ENCODE assay signal across 23 cellular contexts in the genomic region with DNA sequence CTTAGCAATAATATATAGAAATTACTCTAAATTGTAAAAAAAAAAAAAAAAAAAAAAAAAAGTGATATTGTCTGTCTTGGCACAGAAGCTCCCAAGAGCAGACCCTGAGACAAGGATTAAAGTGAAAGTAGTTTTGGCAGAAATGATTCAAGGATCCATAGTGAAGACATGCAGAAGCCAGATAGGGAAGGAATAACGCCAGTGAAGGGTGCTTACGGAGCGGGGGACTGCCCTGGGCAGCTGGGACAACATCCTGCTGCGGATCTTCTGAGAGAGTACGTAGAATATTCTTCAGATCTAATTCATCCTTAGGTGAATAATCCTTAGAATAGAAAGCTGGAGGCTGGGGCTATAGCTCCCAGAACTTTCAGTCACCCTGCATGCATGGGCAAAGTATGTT. TPM values are rescaled to one million over a fixed set of nuclear protein-coding genes. Genes with fewer than 3 reads are reported as not detected.
DNase-seq lines count a peak whose midpoint lies in the region; ATAC-seq and TF ChIP-seq lines count a peak whose summit lies in the region.
"Had no signal": no experiment of that assay in that cellular context is flagged by ENCODE, and none has a peak within 500 bp of the region (broad histone marks: within the 10 kb centered on the region; RNA-seq: fewer than 3 reads in every experiment).

No MANE protein-coding gene starts in this region.

- DNase-seq in AG10803 (ENCODE audit: low read depth) = no peak
- DNase-seq in left ventricle myocardium inferior = no peak
- no peak for DNase-seq in sciatic nerve (ENCODE audit: low spot score)
- no peak for DNase-seq in NK-92 treated with Interleukin-12 subunit alpha and Interleukin-12 subunit beta, amount 100 ng/mL, for 24 hours (lab: John Stamatoyannopoulos, UW)
- no peak for DNase-seq in body of pancreas
- DNase-seq in middle frontal gyrus (ENCODE audit: extremely low spot score, low spot score) = no peak
- DNase-seq in medulla oblongata (ENCODE audit: extremely low spot score) = no peak
- DNase-seq: activated CD4-positive, alpha-beta T cell treated with anti-CD3 and anti-CD28 coated beads for 4 hours; activated effector memory CD4-positive, alpha-beta T cell treated with Interleukin-2 at 50 U/mL for 16 hours; Calu3; central memory CD4-positive, alpha-beta T cell; kidney glomerular epithelial cell; naive thymus-derived CD4-positive, alpha-beta T cell; NCI-H2081 treated with DMSO at 0.1 percent for 48 hours; NCI-H345; nucleus accumbens; psoas muscle; stimulated activated CD4-positive, alpha-beta T cell treated with anti-CD3 and anti-CD28 coated beads, Interleukin-1b, Interleukin-23, amount 100 ng/mL, for 48 hours; stimulated activated CD8-positive, alpha-beta memory T cell treated with anti-CD3 and anti-CD28 coated beads, Interleukin-4, amount 100 ng/mL, for 48 hours had no signal

- H3K9me3 ChIP-seq in left ventricle myocardium inferior (replicated peaks) (no peaks in the 10 kb centered on the region), body of pancreas (no peaks in the 10 kb centered on the region)
- H3K9me3 ChIP-seq: ascending aorta, psoas muscle had no signal

- peak; percentile 61 for ATAC-seq in sciatic nerve
- ATAC-seq in body of pancreas = no peak
- ATAC-seq: K562; naive thymus-derived CD4-positive, alpha-beta T cell; psoas muscle had no signal

- TF ChIP-seq CTCF in AG10803 (conservative IDR thresholded peaks at IDR 0.05; ENCODE audit: low read length) = no peak
- TF ChIP-seq CTCF in WI38 (IDR thresholded peaks at IDR 0.05; ENCODE audit: low read depth, low read length) = no peak
- TF ChIP-seq CTCF in left ventricle myocardium inferior (IDR thresholded peaks at IDR 0.05; ENCODE audit: borderline replicate concordance) = no peak
- TF ChIP-seq CTCF in body of pancreas (IDR thresholded peaks at IDR 0.05) = no peak

- 91 to 95% methylated on average over 5 of the region's 5 CpGs for WGBS in body of pancreas, 2 donors

- H3K27me3 ChIP-seq in left ventricle myocardium inferior (ENCODE audit: low read depth) = no peaks in the 10 kb centered on the region
- no peaks in the 10 kb centered on the region for H3K27me3 ChIP-seq in body of pancreas
- H3K27me3 ChIP-seq: ascending aorta had no signal

- intact Hi-C loops in left ventricle myocardium inferior (cut with micrococcal nuclease) = no loop called here
- intact Hi-C loops in sciatic nerve (cut with DNase I) = no loop called here
- intact Hi-C loops in body of pancreas (cut with DNase I) = no loop called here

- H3K4me3 ChIP-seq in AG10803 (ENCODE audit: low read length) = peak overlapping the region; percentile 44
- H3K4me3 ChIP-seq in WI38 (ENCODE audit: low read depth, low read length) = peak overlapping the region; percentile 13
- H3K4me3 ChIP-seq in left ventricle myocardium inferior = peak overlapping the region; percentile 46
- H3K4me3 ChIP-seq in body of pancreas = no peak overlapping the region
- H3K4me3 ChIP-seq: ascending aorta, K562, psoas muscle had no signal

- TF ChIP-seq POLR2A in body of pancreas (IDR thresholded peaks at IDR 0.05) = no peak

- peaks cover 46% of the 10 kb centered on the region for H3K4me1 ChIP-seq in left ventricle myocardium inferior
- peaks cover 10% of the 10 kb centered on the region for H3K4me1 ChIP-seq in body of pancreas
- H3K4me1 ChIP-seq: ascending aorta, psoas muscle had no signal

- H3K36me3 ChIP-seq in left ventricle myocardium inferior (no peaks in the 10 kb centered on the region), body of pancreas (replicated peaks in 1 of 2; ENCODE audit: insufficient read depth in 1 of 2, low read depth in 2 of 2) (no peaks in the 10 kb centered on the region)
- H3K36me3 ChIP-seq: ascending aorta had no signal

- H3K27ac ChIP-seq in left ventricle myocardium inferior (replicated peaks) (peak overlapping the region; percentile 26), body of pancreas (no peak overlapping the region)
- H3K27ac ChIP-seq: ascending aorta, C4-2B, psoas muscle had no signal

RNA-seq across cellular contexts. Expression of a gene that starts 39.8 kb away (rescaled TPM):
- total RNA-seq in left ventricle myocardium inferior = 13.7 TPM
- total RNA-seq in sciatic nerve = 87.6 TPM
- total RNA-seq in body of pancreas = 100 to 1,000 TPM in 1 of 2 donors, 10 to 100 TPM in 1; 43.3 to 113 TPM

Comparison
In these comparisons a context has a peak if more than half of its experiments do, and no peak if none do; other contexts are left out.
1. H3K4me3 ChIP-seq: peak in AG10803 (single experiment), WI38 (single experiment) and left ventricle myocardium inferior (single experiment); none in body of pancreas (0 of 2).